ENCODE assay signal across 9 cellular contexts in the genomic region with DNA sequence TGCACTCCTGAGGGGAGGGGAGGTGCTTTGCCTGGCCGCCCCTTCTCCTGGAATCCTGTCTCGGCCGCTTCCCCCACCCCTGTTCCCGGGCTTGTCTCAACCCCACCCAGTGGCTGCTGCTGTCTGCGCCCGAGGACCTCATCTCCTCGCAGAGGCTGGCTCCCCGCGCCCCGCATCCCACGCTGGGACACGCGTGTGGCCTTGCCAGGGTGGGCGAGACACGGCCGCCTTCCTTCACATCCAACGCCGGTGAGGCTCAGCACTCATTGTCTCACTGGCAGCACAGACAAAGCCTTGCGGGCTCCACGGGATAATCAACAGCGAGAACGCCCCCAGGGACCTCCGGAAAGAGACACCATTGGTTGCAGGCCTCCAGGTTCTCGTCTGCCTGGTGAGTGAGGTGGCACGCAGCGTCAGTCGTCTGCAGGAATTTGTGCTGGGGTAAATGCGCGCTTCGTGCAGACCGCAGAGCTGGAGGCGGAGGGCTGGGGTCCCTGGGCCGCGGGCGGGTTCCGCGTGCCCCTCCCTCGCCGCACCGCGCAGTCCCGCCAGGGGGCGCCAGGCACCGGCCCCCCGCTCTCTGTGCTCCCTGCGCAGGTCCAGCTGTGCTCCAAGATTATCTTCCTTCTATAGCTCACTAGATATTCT. TPM values are rescaled to one million over a fixed set of nuclear protein-coding genes. Genes with fewer than 3 reads are reported as not detected.
DNase-seq lines count a peak whose midpoint lies in the region; ATAC-seq and TF ChIP-seq lines count a peak whose summit lies in the region.
"Had no signal": no experiment of that assay in that cellular context is flagged by ENCODE, and none has a peak within 500 bp of the region (broad histone marks: within the 10 kb centered on the region; RNA-seq: fewer than 3 reads in every experiment).

No MANE protein-coding gene starts in this region.

- CTCF ChIA-PET in GM10248 (lab: Yijun Ruan, JAX): interaction anchor here (0.8 to 2.9 kb wide), 10 partner anchors 9 to 179 kb away, joined by 3 to 13 read pairs (median 6); no protein-coding TSS in a partner anchor

- peak; percentile 39 for TF ChIP-seq CTCF in GM10248 (IDR thresholded peaks at IDR 0.05; ENCODE audit: control extremely low read depth, extremely low read depth, low read depth, missing control alignments)

- H3K36me3 Mint-ChIP-seq in naive thymus-derived CD8-positive, alpha-beta T cell: no peaks in the 10 kb centered on the region
- no peaks in the 10 kb centered on the region for H3K36me3 Mint-ChIP-seq in immature natural killer cell

- ATAC-seq in naive thymus-derived CD8-positive, alpha-beta T cell: peak; percentile 35 to 42
- ATAC-seq in HG03097 (IDR thresholded peaks at IDR 0.05; ENCODE audit: low FRiP score, unreplicated experiment): no peak

- no peaks in the 10 kb centered on the region for H3K36me3 ChIP-seq in NT2/D1 (ENCODE audit: insufficient read depth, insufficient read length, low read length)

- H3K27me3 Mint-ChIP-seq in naive thymus-derived CD8-positive, alpha-beta T cell: peaks cover 25 to 68% (median 41%) of the 10 kb centered on the region in 5 donors
- peaks cover 4 to 13% (median 8%) of the 10 kb centered on the region in 3 donors for H3K27me3 Mint-ChIP-seq in immature natural killer cell (ENCODE audit: low read depth in 3 of 3)

- no peaks in the 10 kb centered on the region for H3K9me3 ChIP-seq in NT2/D1 (ENCODE audit: insufficient read depth, low read length)

- peaks cover 0 to 10% (median 4%) of the 10 kb centered on the region in 4 donors for H3K4me1 Mint-ChIP-seq in naive thymus-derived CD8-positive, alpha-beta T cell
- peaks cover 4 to 5% of the 10 kb centered on the region in 2 donors for H3K4me1 Mint-ChIP-seq in immature natural killer cell

- H3K27me3 ChIP-seq in NT2/D1 (ENCODE audit: insufficient read depth, insufficient read length): no peaks in the 10 kb centered on the region

- peak overlapping the region in 1 of 10 donors; percentile 14 for H3K27ac Mint-ChIP-seq in naive thymus-derived CD8-positive, alpha-beta T cell
- H3K27ac Mint-ChIP-seq in immature natural killer cell: no peak overlapping the region

- POLR2A ChIA-PET in GM10248 (lab: Yijun Ruan, JAX): no interaction called here
- POLR2A ChIA-PET in naive thymus-derived CD8-positive, alpha-beta T cell (lab: Charles Lee): no interaction called here

- DNase-seq in GM10248 (ENCODE audit: extremely low spot score): peak; percentile 50
- peak; percentile 42 for DNase-seq in NT2/D1 (ENCODE audit: low read depth, low spot score)
- peak; percentile 87 for DNase-seq in ecto neural progenitor cell (ENCODE audit: low spot score)
- peak in 4 of 10 donors; percentile 5 to 17 (median 7) for DNase-seq in naive thymus-derived CD8-positive, alpha-beta T cell
- no peak for DNase-seq in immature natural killer cell
- DNase-seq in NCI-H2029 (lab: John Stamatoyannopoulos, UW): no peak
- no peak for DNase-seq in SKM-1 (lab: John Stamatoyannopoulos, UW; ENCODE audit: unreplicated experiment)

- H3K4me3 Mint-ChIP-seq in naive thymus-derived CD8-positive, alpha-beta T cell: peak overlapping the region in 2 of 10 donors; percentile 30 to 41
- no peak overlapping the region for H3K4me3 Mint-ChIP-seq in immature natural killer cell

- H3K9me3 Mint-ChIP-seq in naive thymus-derived CD8-positive, alpha-beta T cell: no peaks in the 10 kb centered on the region
- no peaks in the 10 kb centered on the region for H3K9me3 Mint-ChIP-seq in immature natural killer cell

- H3K4me1 ChIP-seq in NT2/D1 (ENCODE audit: insufficient read depth, insufficient read length): no peaks in the 10 kb centered on the region

- peak overlapping the region; percentile 39 for H3K4me3 ChIP-seq in NT2/D1 (ENCODE audit: insufficient read length, low read depth)

- peak overlapping the region; percentile 50 for H3K9ac ChIP-seq in NT2/D1 (ENCODE audit: insufficient read length, low read depth)

RNA-seq across cellular contexts. Expression of gene CCDC177, which starts 26.8 kb away (rescaled TPM):
- total RNA-seq in naive thymus-derived CD8-positive, alpha-beta T cell: not detected
- not detected for polyA plus RNA-seq in naive thymus-derived CD8-positive, alpha-beta T cell
- not detected for polyA plus RNA-seq in immature natural killer cell
- total RNA-seq: RPMI7951 had no signal

Comparison
In these comparisons a context has a peak if more than half of its experiments do, and no peak if none do; other contexts are left out.
1. DNase-seq: peak in GM10248 (single experiment), NT2/D1 (single experiment) and ecto neural progenitor cell (single experiment); none in immature natural killer cell (0 of 3), NCI-H2029 (single experiment) and SKM-1 (single experiment).